12 cellular contexts compared by ENCODE assay signal in the genomic region with DNA sequence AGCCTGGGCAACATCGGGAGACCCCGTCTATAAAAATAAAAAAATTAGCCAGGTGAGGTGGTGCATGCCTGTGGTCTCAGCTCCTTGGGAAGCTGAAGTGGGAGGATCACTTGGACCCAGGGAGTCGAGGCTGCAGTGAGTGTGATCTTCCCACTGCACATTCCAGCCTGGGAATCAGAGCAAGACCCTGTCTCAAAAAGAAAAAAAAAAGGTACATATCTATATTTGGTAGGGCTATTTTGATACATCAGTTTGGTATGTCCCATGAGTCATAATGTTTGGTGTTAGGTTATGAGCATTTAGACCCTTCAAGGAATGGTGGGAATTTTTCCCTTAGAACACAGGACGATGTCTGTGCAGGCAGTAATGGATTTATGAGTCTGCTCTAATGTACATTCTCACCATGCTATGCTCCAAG. TPM values are rescaled to one million over a fixed set of nuclear protein-coding genes. Genes with fewer than 3 reads are reported as not detected.
DNase-seq lines count a peak whose midpoint lies in the region; ATAC-seq and TF ChIP-seq lines count a peak whose summit lies in the region.
"Had no signal": no experiment of that assay in that cellular context is flagged by ENCODE, and none has a peak within 500 bp of the region (broad histone marks: within the 10 kb centered on the region; RNA-seq: fewer than 3 reads in every experiment).

No MANE protein-coding gene starts in this region.

- ATAC-seq in mucosa of descending colon = no peak

- H3K9me3 Mint-ChIP-seq in MCF 10A (ENCODE audit: unreplicated experiment) = no peaks in the 10 kb centered on the region
- H3K9me3 Mint-ChIP-seq: activated naive CD4-positive, alpha-beta T cell treated with anti-CD3 and anti-CD28 coated beads, Interleukin-2, amount 50 U/mL, for 24 hours had no signal

- H3K36me3 Mint-ChIP-seq in MCF 10A (ENCODE audit: insufficient read depth, unreplicated experiment) = peaks cover 68% of the 10 kb centered on the region

- H3K4me3 ChIP-seq in breast epithelium = no peak overlapping the region
- no peak overlapping the region for H3K4me3 ChIP-seq in SJSA1
- H3K4me3 ChIP-seq in fibroblast of villous mesenchyme (ENCODE audit: low read depth, low read length) = no peak overlapping the region
- H3K4me3 ChIP-seq in mucosa of descending colon = no peak overlapping the region

- peak overlapping the region; percentile 88 for H3K27ac Mint-ChIP-seq in MCF 10A (ENCODE audit: low read depth, unreplicated experiment)
- H3K27ac Mint-ChIP-seq: activated naive CD4-positive, alpha-beta T cell treated with anti-CD3 and anti-CD28 coated beads, Interleukin-2, amount 50 U/mL, for 24 hours had no signal

- peak overlapping the region; percentile 0 for H3K4me3 Mint-ChIP-seq in MCF 10A (ENCODE audit: unreplicated experiment)
- H3K4me3 Mint-ChIP-seq: activated naive CD4-positive, alpha-beta T cell treated with anti-CD3 and anti-CD28 coated beads, Interleukin-2, amount 50 U/mL, for 24 hours had no signal

- H3K27ac ChIP-seq in breast epithelium (no peak overlapping the region), SJSA1 (peak overlapping the region; percentile 57)

- TF ChIP-seq POLR2A in breast epithelium (IDR thresholded peaks at IDR 0.05) = no peak

- no peak for TF ChIP-seq CTCF in MCF 10A (IDR thresholded peaks at IDR 0.05; ENCODE audit: unreplicated experiment)
- no peak for TF ChIP-seq CTCF in breast epithelium (IDR thresholded peaks at IDR 0.05)
- no peak for TF ChIP-seq CTCF in fibroblast of villous mesenchyme (IDR thresholded peaks at IDR 0.05; ENCODE audit: insufficient read depth, low read depth, low read length)
- no peak for TF ChIP-seq CTCF in mucosa of descending colon (IDR thresholded peaks at IDR 0.05)

- H3K36me3 ChIP-seq in breast epithelium (no peaks in the 10 kb centered on the region), SJSA1 (peaks cover 31% of the 10 kb centered on the region), mucosa of descending colon (ENCODE audit: low read depth) (no peaks in the 10 kb centered on the region)

- BruUV-seq in MCF 10A (replicated peaks; lab: Mats Ljungman, UMichigan) = no TSS peak

- POLR2A ChIA-PET in MCF 10A (lab: Yijun Ruan, JAX) = no interaction called here

- CTCF ChIA-PET in MCF 10A (lab: Yijun Ruan, JAX) = interaction anchor here (1.3 to 3.1 kb wide), 3 partner anchors 9 to 188 kb away, joined by 3 to 21 read pairs (median 5); no protein-coding TSS in a partner anchor

- H3K27me3 ChIP-seq in breast epithelium (no peaks in the 10 kb centered on the region), SJSA1 (replicated peaks) (no peaks in the 10 kb centered on the region)

- H3K4me1 ChIP-seq in breast epithelium (no peaks in the 10 kb centered on the region), SJSA1 (replicated peaks) (peaks cover 22% of the 10 kb centered on the region), mucosa of descending colon (ENCODE audit: low read depth) (no peaks in the 10 kb centered on the region)

- intact Hi-C loops in MCF 10A (cut with micrococcal nuclease) (no loop called here), breast epithelium (cut with DNase I; ENCODE audit: low total_unique reads) (no loop called here), mucosa of descending colon (cut with DNase I, micrococcal nuclease) (no loop called here)

- DNase-seq in MCF 10A (ENCODE audit: unreplicated experiment) (peak; percentile 89), breast epithelium (ENCODE audit: low spot score in 2 of 2) (no peak), SJSA1 (ENCODE audit: low read depth in 1 of 2, low spot score in 2 of 2) (peak; percentile 64 to 89), fibroblast of villous mesenchyme (ENCODE audit: low read depth) (peak; percentile 89), smooth muscle cell of the brain vasculature (ENCODE audit: low read depth, low spot score) (peak; percentile 24), DMS153 (lab: John Stamatoyannopoulos, UW) (no peak), mucosa of descending colon (no peak)
- DNase-seq in activated CD4-positive, alpha-beta T cell treated with anti-CD3 and anti-CD28 coated beads for 4 hours = no peak
- DNase-seq: activated CD4-positive, alpha-beta T cell treated with anti-CD3 and anti-CD28 coated beads for 48 hours; head of caudate nucleus; NCI-H1436 treated with DMSO at 0.1 percent for 48 hours had no signal

- H3K9me3 ChIP-seq in breast epithelium (no peaks in the 10 kb centered on the region), SJSA1 (replicated peaks) (no peaks in the 10 kb centered on the region), mucosa of descending colon (no peaks in the 10 kb centered on the region)

- H3K27me3 Mint-ChIP-seq in MCF 10A (ENCODE audit: insufficient read depth, unreplicated experiment) = no peaks in the 10 kb centered on the region
- H3K27me3 Mint-ChIP-seq: activated naive CD4-positive, alpha-beta T cell treated with anti-CD3 and anti-CD28 coated beads, Interleukin-2, amount 50 U/mL, for 24 hours had no signal

- peaks cover 20% of the 10 kb centered on the region for H3K4me1 Mint-ChIP-seq in MCF 10A (ENCODE audit: insufficient read depth, unreplicated experiment)

RNA-seq across cellular contexts. Expression of a gene that starts 55.3 kb away (rescaled TPM):
- 0.16 TPM in 1 of 2 replicates, not detected in the other for total RNA-seq in MCF 10A (2022)
- total RNA-seq in breast epithelium = under 1 TPM in 1 of 3 donors, not detected in 2; 0.15 TPM
- total RNA-seq in SJSA1 (2014; rRNA removed; shearing (Covaris generic)) = 0.16 TPM in 1 of 2 replicates, not detected in the other
- not detected in 2 replicates for total RNA-seq in fibroblast of villous mesenchyme
- not detected for total RNA-seq in mucosa of descending colon

Comparison
In these comparisons a context has a peak if more than half of its experiments do, and no peak if none do; other contexts are left out.
1. DNase-seq: peak in MCF 10A (single experiment), SJSA1 (2 of 2), fibroblast of villous mesenchyme (single experiment) and smooth muscle cell of the brain vasculature (single experiment); none in breast epithelium (0 of 2), DMS153 (single experiment), mucosa of descending colon (0 of 3) and activated CD4-positive, alpha-beta T cell treated with anti-CD3 and anti-CD28 coated beads for 4 hours (0 of 2).